In the genomic region with DNA sequence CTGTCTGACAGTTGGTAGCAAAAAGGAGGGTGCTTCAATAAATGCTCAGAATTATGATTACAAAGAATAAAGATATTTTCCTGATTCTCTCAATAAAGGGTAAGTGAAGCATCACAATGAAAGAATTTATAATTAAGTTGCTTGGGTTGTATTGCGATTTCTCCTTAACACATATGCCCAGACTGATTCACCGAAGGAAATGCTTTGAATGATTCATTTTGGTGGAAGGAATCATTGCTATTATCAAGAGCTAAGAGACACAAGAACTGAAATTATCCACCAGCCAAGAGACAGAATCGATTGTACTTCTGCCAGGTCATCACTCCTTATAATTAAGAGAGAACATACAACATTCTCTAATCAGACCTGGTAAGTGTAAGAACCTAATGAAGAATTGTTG, we compare ENCODE assay signal across 30 cellular contexts.
"Had no signal": no experiment of that assay in that cellular context is flagged by ENCODE, and none has a peak within 500 bp of the region (broad histone marks: within the 10 kb centered on the region; RNA-seq: fewer than 3 reads in every experiment).

No MANE protein-coding gene starts in this region.

- H3K36me3 ChIP-seq: ascending aorta, brain microvascular endothelial cell, esophagus squamous epithelium, heart right ventricle had no signal

- H3K4me3 ChIP-seq: ascending aorta, esophagus squamous epithelium, heart right ventricle, hepatocyte had no signal

- H3K27me3 ChIP-seq: ascending aorta, brain microvascular endothelial cell, esophagus squamous epithelium, heart right ventricle, hepatocyte had no signal

- FAIRE-seq: colon, frontal cortex had no signal

- ATAC-seq: activated CD4-positive, alpha-beta T cell treated with anti-CD3 and anti-CD28 coated beads for 36 hours; activated CD8-positive, alpha-beta memory T cell treated with anti-CD3 and anti-CD28 coated beads, Interleukin-2, amount 10 ng/mL, durations not matched to agents 7 days and 5 days; activated CD8-positive, alpha-beta T cell treated with anti-CD3 and anti-CD28 coated beads, Interleukin-2, amount 10 ng/mL, durations not matched to agents 7 days and 5 days; activated naive CD8-positive, alpha-beta T cell treated with anti-CD3 and anti-CD28 coated beads, Interleukin-2, amount 50 U/mL, for 24 hours; effector memory CD8-positive, alpha-beta T cell; heart right ventricle; T-helper 17 cell had no signal

- DNase-seq: activated CD4-positive, alpha-beta memory T cell treated with anti-CD3 and anti-CD28 coated beads for 36 hours; activated CD4-positive, alpha-beta T cell treated with anti-CD3 and anti-CD28 coated beads for 36 hours; activated CD4-positive, alpha-beta T cell treated with anti-CD3 and anti-CD28 coated beads, Interleukin-2, amount 10 ng/mL, durations not matched to agents 24 days and 14 days; activated CD4-positive, CD25-positive, alpha-beta regulatory T cell; activated CD4-positive, CD25-positive, alpha-beta regulatory T cell treated with anti-CD3 and anti-CD28 coated beads, Interleukin-2, amount 50 U/mL, for 72 hours; activated CD8-positive, alpha-beta memory T cell treated with anti-CD3 and anti-CD28 coated beads, Interleukin-2, amount 10 ng/mL, durations not matched to agents 7 days and 5 days; activated CD8-positive, alpha-beta memory T cell treated with anti-CD3 and anti-CD28 coated beads, Interleukin-2, amount 50 U/mL, for 4 hours; activated CD8-positive, alpha-beta T cell treated with anti-CD3 and anti-CD28 coated beads, Interleukin-2, amount 10 ng/mL, durations not matched to agents 7 days and 5 days; activated effector memory CD4-positive, alpha-beta T cell treated with anti-CD3 and anti-CD28 coated beads, Interleukin-2, amount 50 U/mL, for 16 hours; activated naive CD4-positive, alpha-beta T cell treated with anti-CD3 and anti-CD28 coated beads for 36 hours; activated naive CD8-positive, alpha-beta T cell treated with anti-CD3 and anti-CD28 coated beads for 36 hours; activated naive CD8-positive, alpha-beta T cell treated with anti-CD3 and anti-CD28 coated beads, Interleukin-2, amount 50 U/mL, for 24 hours; activated T-cell treated with anti-CD3 and anti-CD28 coated beads, Interleukin-2, amount 50 U/mL, for 1 hour; activated T-cell treated with anti-CD3 and anti-CD28 coated beads, Interleukin-2, amount 50 U/mL, for 48 hours; brain microvascular endothelial cell; caudate nucleus; cortex of kidney; dermis blood vessel endothelial cell; effector CD4-positive, alpha-beta T cell; effector memory CD8-positive, alpha-beta T cell; esophagus squamous epithelium; foreskin fibroblast; heart right ventricle; T-helper 1 cell; T-helper 17 cell; T1000 had no signal
